8 cellular contexts compared by ENCODE assay signal in the genomic region with DNA sequence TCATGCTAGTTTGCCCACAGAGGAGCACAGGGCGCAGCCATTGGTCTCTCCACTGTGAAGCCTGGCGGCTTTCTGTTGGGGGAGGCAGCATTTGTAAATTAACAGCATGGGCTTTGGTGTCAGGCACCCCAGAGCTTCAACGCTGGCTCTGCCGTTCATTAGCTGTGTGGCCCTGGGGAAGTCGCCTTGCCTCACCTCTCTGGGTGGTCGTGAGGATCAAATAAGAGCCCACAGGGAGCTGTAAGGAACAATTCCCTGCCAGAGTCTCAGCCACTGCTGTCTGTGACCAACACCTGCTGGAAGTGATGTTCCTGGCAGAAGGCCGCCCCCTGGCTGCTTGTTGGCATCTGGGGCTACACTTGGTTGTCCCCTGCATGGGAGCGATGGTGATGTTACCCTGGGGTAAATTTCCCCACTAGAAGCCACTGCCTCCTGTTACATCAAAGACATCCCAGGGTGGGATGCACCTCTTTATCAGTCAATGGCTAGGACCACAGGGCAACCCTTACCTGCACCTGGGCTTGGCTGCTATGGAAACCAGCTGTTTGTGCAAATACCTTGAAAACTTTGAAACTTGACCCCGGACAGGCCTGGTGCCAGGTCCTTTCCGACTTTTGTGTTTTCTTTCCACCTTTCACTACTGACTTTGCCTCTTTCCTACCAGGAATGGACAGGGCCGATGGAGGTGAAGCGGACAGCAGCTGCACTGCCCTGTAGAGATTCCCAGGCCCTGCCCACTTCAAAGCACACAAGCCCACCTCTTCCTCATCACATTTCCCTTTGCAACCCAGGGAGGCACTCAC. TPM values are rescaled to one million over a fixed set of nuclear protein-coding genes. Genes with fewer than 3 reads are reported as not detected.
DNase-seq lines count a peak whose midpoint lies in the region; TF ChIP-seq lines count a peak whose summit lies in the region.

No MANE protein-coding gene starts in this region.

- H3K36me3 ChIP-seq in HUES6 (ENCODE audit: control insufficient read depth, insufficient read depth, low read length) (peaks cover 34% of the 10 kb centered on the region), ovary (no peaks in the 10 kb centered on the region)

- intact Hi-C loops in ovary (cut with DNase I), result no loop called here

- no peak overlapping the region for H3K9ac ChIP-seq in HUES6 (ENCODE audit: low read length)

- H3K4me1 ChIP-seq in HUES6 (ENCODE audit: control insufficient read depth, insufficient read depth, low read length), result peaks cover 32% of the 10 kb centered on the region
- H3K4me1 ChIP-seq in ovary (ENCODE audit: insufficient read depth), result peaks cover 10% of the 10 kb centered on the region

- TF ChIP-seq POLR2A in ovary (IDR thresholded peaks at IDR 0.05), result no peak

- TF ChIP-seq EP300 in ovary (IDR thresholded peaks at IDR 0.05), result no peak

- 88 to 93% (median 89%) methylated on average over 12 of the region's 12 CpGs for WGBS in ovary, 3 donors

- H3K9me3 ChIP-seq in HUES6 (ENCODE audit: control insufficient read depth, insufficient read depth, low read depth, low read length), result no peaks in the 10 kb centered on the region
- H3K9me3 ChIP-seq in ovary, result no peaks in the 10 kb centered on the region

- DNase-seq in DMS79 treated with DMSO at 0.1 percent for 48 hours (lab: John Stamatoyannopoulos, UW) (peak; percentile 74), SK-MEL-5 (ENCODE audit: low read depth, low spot score) (peak; percentile 69), epithelial cell of prostate (ENCODE audit: low read depth, low spot score) (no peak), ovary (peak in 3 of 5 donors; percentile 40 to 54 (median 50)), SIG-M5 (lab: John Stamatoyannopoulos, UW) (no peak), superior temporal gyrus (ENCODE audit: extremely low spot score) (no peak), SKM-1 (lab: John Stamatoyannopoulos, UW; ENCODE audit: unreplicated experiment) (no peak)

- no peak for TF ChIP-seq CTCF in ovary (IDR thresholded peaks at IDR 0.05)

- H3K27me3 ChIP-seq in HUES6 (ENCODE audit: control insufficient read depth, insufficient read depth, low read length) (peaks cover 7% of the 10 kb centered on the region; the same call in 1 of the 2 replicates), ovary (no peaks in the 10 kb centered on the region)

- H3K27ac ChIP-seq in HUES6 (ENCODE audit: low read depth, low read length) (0 out of 2 replicates have a peak overlapping the region, but pooled peaks have one; percentile 5), epithelial cell of prostate (peak overlapping the region; percentile 61), ovary (no peak overlapping the region)

- in situ Hi-C loops in SK-MEL-5 (cut with HindIII; ENCODE audit: low pct_unique_long_range_greater_than_20kb, low sequenced_read_pairs), result loop anchor here (25.0 kb wide), 1 partner anchor 137 kb away; no protein-coding TSS in a partner anchor

- no peak overlapping the region for H3K4me3 ChIP-seq in HUES6 (ENCODE audit: low read depth, low read length)
- no peak overlapping the region for H3K4me3 ChIP-seq in ovary

RNA-seq across cellular contexts. Expression of gene DNASE1L3, which starts 36.9 kb away (rescaled TPM):
- 1.3 TPM in 1 of 2 replicates, not detected in the other for total RNA-seq in SK-MEL-5 (2014; rRNA removed; shearing (Covaris generic))
- 0.31 TPM in 1 of 2 replicates, not detected in the other for polyA plus RNA-seq in SK-MEL-5 (2015; cell fraction: cytosol; rRNA removed)
- not detected in 2 replicates for polyA plus RNA-seq in SK-MEL-5 (2015; cell fraction: nucleus; rRNA removed)
- total RNA-seq in ovary, result 1 to 10 TPM in 1 of 7 donors, under 1 TPM in 4, not detected in 2; 0.48 to 1.8 (median 0.65) TPM
- 10 to 100 TPM in 1 of 2 donors, under 1 TPM in 1; 0.61 to 10.3 TPM for polyA plus RNA-seq in ovary

Comparison
In these comparisons a context has a peak if more than half of its experiments do, and no peak if none do; other contexts are left out.
1. DNase-seq: peak in DMS79 treated with DMSO at 0.1 percent for 48 hours (single experiment), SK-MEL-5 (single experiment) and ovary (3 of 5); none in epithelial cell of prostate (single experiment), SIG-M5 (single experiment), superior temporal gyrus (single experiment) and SKM-1 (single experiment).
2. H3K27ac ChIP-seq: peak in HUES6 (single experiment) and epithelial cell of prostate (single experiment); none in ovary (0 of 2).